In the genomic region with DNA sequence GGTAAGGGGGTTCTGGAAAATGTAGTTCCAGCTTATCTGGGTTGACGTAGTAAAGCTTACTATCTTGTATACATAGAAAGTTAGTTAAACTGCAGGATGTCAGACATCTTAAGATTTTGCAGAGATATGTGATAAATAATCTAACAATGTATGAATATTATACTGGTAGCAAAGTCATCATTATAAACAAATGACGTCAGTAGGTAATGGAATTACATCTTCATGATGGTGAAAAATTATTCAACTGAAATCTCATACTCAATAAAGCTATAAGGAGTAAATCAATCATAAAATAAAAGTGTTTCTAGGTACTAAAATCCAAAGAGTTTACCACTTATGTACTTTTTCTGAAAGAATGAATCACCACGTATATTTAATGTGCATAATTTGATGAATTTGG, we compare ENCODE assay signal across 27 cellular contexts.
"Had no signal": no experiment of that assay in that cellular context is flagged by ENCODE, and none has a peak within 500 bp of the region (broad histone marks: within the 10 kb centered on the region; RNA-seq: fewer than 3 reads in every experiment).

No MANE protein-coding gene starts in this region.

- H3K27me3 ChIP-seq: stomach, suprapubic skin, testis, thyroid gland, tibial artery, tibial nerve, transverse colon, upper lobe of left lung, upper lobe of right lung, uterus, vagina had no signal

- DNase-seq: stimulated activated CD4-positive, alpha-beta T cell treated with anti-CD3 and anti-CD28 coated beads, Interleukin-2, amount 100 ng/mL, for 48 hours; stimulated activated CD4-positive, alpha-beta T cell treated with anti-CD3 and anti-CD28 coated beads, Interleukin-4, amount 100 ng/mL, for 1 hour; stimulated activated CD4-positive, alpha-beta T cell treated with anti-CD3 and anti-CD28 coated beads, Interleukin-4, amount 100 ng/mL, for 24 hours; stimulated activated CD4-positive, alpha-beta T cell treated with anti-CD3 and anti-CD28 coated beads, Interleukin-4, amount 100 ng/mL, for 4 hours; stimulated activated CD8-positive, alpha-beta memory T cell treated with anti-CD3 and anti-CD28 coated beads, Interleukin-4, amount 100 ng/mL, for 48 hours; stimulated activated naive B cell treated with anti-CD40 and anti-IgM and Interleukin-4, amounts not matched to agents 10 μg/mL and 1 μg/mL and 100 μg/mL, for 72 hours; stimulated activated naive CD4-positive, alpha-beta T cell; stimulated activated naive CD4-positive, alpha-beta T cell treated with Interleukin-2 at 50 U/mL for 16 hours; stimulated activated naive CD8-positive, alpha-beta T cell treated with anti-CD3 and anti-CD28 coated beads, Interleukin-15, amount 100 ng/mL, for 72 hours; stimulated activated naive CD8-positive, alpha-beta T cell treated with anti-CD3 and anti-CD28 coated beads, Interleukin-15, Interleukin-2, amounts not matched to agents 100 U/mL and 50 U/mL, for 24 hours; stomach; substantia nigra; testis; thyroid gland; tibial artery; transverse colon; trophoblast cell; upper lobe of left lung; upper lobe of right lung; uterus had no signal

- H3K36me3 ChIP-seq: stomach, suprapubic skin, thoracic aorta, thyroid gland, tibial artery, tibial nerve, transverse colon, upper lobe of left lung, upper lobe of right lung, uterus, vagina had no signal

- H3K9me3 ChIP-seq: suprapubic skin, testis, thoracic aorta, thyroid gland, tibial artery, tibial nerve, upper lobe of left lung, upper lobe of right lung, uterus, vagina had no signal

- H3K4me1 ChIP-seq: stomach, suprapubic skin, testis, thyroid gland, tibial artery, tibial nerve, transverse colon, upper lobe of left lung, upper lobe of right lung, uterus, vagina had no signal

- H3K4me3 ChIP-seq: stomach, suprapubic skin, testis, thoracic aorta, thyroid gland, tibial artery, tibial nerve, transverse colon, upper lobe of left lung, upper lobe of right lung, uterus, vagina had no signal

- FAIRE-seq: urothelium cell line had no signal

- H3K27ac ChIP-seq: stomach, suprapubic skin, testis, thoracic aorta, thyroid gland, tibial artery, tibial nerve, transverse colon, upper lobe of left lung, upper lobe of right lung, uterus, vagina had no signal

- ATAC-seq: stimulated activated effector memory CD8-positive, alpha-beta T cell treated with anti-CD3 and anti-CD28 coated beads, Interleukin-12 subunit alpha, Interleukin-12 subunit beta, amount 100 ng/mL, for 72 hours; stimulated activated memory B cell treated with anti-CD40 and anti-IgM and Interleukin-4, amounts not matched to agents 10 μg/mL and 1 μg/mL and 100 μg/mL, for 72 hours; stimulated activated naive B cell treated with anti-CD40 and anti-IgM and Interleukin-4, amounts not matched to agents 10 μg/mL and 1 μg/mL and 100 μg/mL, for 72 hours; stimulated activated naive CD8-positive, alpha-beta T cell treated with anti-CD3 and anti-CD28 coated beads, Interleukin-15, amount 100 ng/mL, for 72 hours; stimulated activated naive CD8-positive, alpha-beta T cell treated with anti-CD3 and anti-CD28 coated beads, Interleukin-15, Interleukin-2, amounts not matched to agents 100 U/mL and 50 U/mL, for 24 hours; upper lobe of right lung had no signal
